Comparison of ENCODE assay signal across 1 cellular context in the genomic region with DNA sequence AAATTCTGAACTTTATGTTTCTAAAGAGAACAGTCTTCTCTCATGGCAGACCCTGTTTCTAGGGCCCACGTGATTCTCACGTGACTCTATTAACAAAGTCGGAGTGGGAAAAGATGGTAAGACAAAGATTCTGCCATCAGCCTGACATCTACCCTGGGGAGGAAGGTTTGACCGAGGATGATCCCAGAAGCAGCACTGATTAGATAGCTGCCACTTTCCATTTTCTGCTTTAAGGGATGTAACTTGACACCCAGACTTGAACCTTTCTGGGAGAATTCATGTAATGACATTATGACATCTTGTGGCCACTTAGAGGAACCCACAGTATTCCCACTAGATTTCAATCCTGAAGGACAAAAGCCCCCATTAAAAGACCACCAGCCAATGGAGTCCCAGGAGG.
TF ChIP-seq lines count a peak whose summit lies in the region.

No MANE protein-coding gene starts in this region.

TF ChIP-seq in HepG2, 621 proteins besides CTCF, POLR2A, EP300 and RAD21:
- no peak for TF ChIP-seq ZNF841 (CRISPR knock-in tag; IDR thresholded peaks at IDR 0.05; ENCODE audit: borderline replicate concordance)
- peak; percentile 83 for TF ChIP-seq SIX4 (CRISPR knock-in tag; IDR thresholded peaks at IDR 0.05)
- TF ChIP-seq MIER3 (CRISPR knock-in tag; IDR thresholded peaks at IDR 0.05; ENCODE audit: borderline replicate concordance): no peak
- no peak for TF ChIP-seq ZNF703 (CRISPR knock-in tag; IDR thresholded peaks at IDR 0.05; ENCODE audit: borderline replicate concordance)
- TF ChIP-seq STAG1 (CRISPR knock-in tag; IDR thresholded peaks at IDR 0.05): peak; percentile 69
- TF ChIP-seq SIX1 (CRISPR knock-in tag; IDR thresholded peaks at IDR 0.05; ENCODE audit: borderline replicate concordance): peak; percentile 95
- no peak for TF ChIP-seq ZBTB8A (CRISPR knock-in tag; IDR thresholded peaks at IDR 0.05; ENCODE audit: borderline replicate concordance, low read depth)
TF ChIP-seq in HepG2: peak in this region for 3.
